8 cellular contexts compared by ENCODE assay signal in genomic region chr21:33901421-33902288, GRCh38. TPM values are rescaled to one million over a fixed set of nuclear protein-coding genes. Genes with fewer than 3 reads are reported as not detected.
DNase-seq lines count a peak whose midpoint lies in the region; FAIRE-seq and TF ChIP-seq lines count a peak whose summit lies in the region.

No MANE protein-coding gene starts in this region.

- CTCF ChIA-PET in RWPE1 (lab: Yijun Ruan, JAX), result interaction anchor here (0.6 to 1.2 kb wide), 4 partner anchors 9 to 222 kb away, joined by 3 to 4 read pairs (median 3); no protein-coding TSS in a partner anchor

- no peak overlapping the region for H4K5ac ChIP-seq in H9 (ENCODE audit: insufficient read length, low read depth, low read length)

- H3K4ac ChIP-seq in H9 (ENCODE audit: low read depth, low read length), result no peak overlapping the region

- H3K4me3 Mint-ChIP-seq in H9 (no peak overlapping the region), neural progenitor cell (no peak overlapping the region)

- H2AK5ac ChIP-seq in H9 (ENCODE audit: insufficient read length, low read length), result no peak overlapping the region

- H2BK20ac ChIP-seq in H9 (ENCODE audit: low read depth, low read length, poor library complexity, severe bottlenecking), result no peak overlapping the region

- H3K79me2 ChIP-seq in H9 (ENCODE audit: insufficient read depth, low read length), result no peaks in the 10 kb centered on the region
- no peaks in the 10 kb centered on the region for H3K79me2 ChIP-seq in neural progenitor cell (ENCODE audit: low read depth)

- H3K18ac ChIP-seq in H9 (ENCODE audit: insufficient read length, low read depth, low read length), result no peak overlapping the region

- no peaks in the 10 kb centered on the region for H3K9me3 Mint-ChIP-seq in H9
- H3K9me3 Mint-ChIP-seq in neural progenitor cell, result no peaks in the 10 kb centered on the region

- H3K4me1 Mint-ChIP-seq in H9, result peaks cover 4 to 6% of the 10 kb centered on the region in 2 experiments; a peak in 3 of 4 replicates
- peaks cover 5% of the 10 kb centered on the region for H3K4me1 Mint-ChIP-seq in neural progenitor cell

- POLR2A ChIA-PET in RWPE1 (lab: Yijun Ruan, JAX; ENCODE audit: low non-redundant PET), result no interaction called here

- H3K4me1 ChIP-seq in H9 (ENCODE audit: insufficient read depth, low read length) (no peaks in the 10 kb centered on the region), neural progenitor cell (peaks cover 6% of the 10 kb centered on the region)

- H3T11ph ChIP-seq in H9 (ENCODE audit: low read length), result no peak overlapping the region

- no peaks in the 10 kb centered on the region for H3K27me3 ChIP-seq in H9 (ENCODE audit: insufficient read depth, low read length)
- no peaks in the 10 kb centered on the region for H3K27me3 ChIP-seq in neural progenitor cell

- no peaks in the 10 kb centered on the region for H3K36me3 ChIP-seq in neural progenitor cell

- H3K9ac ChIP-seq in H9 (ENCODE audit: extremely low read depth, insufficient read length, low read length), result no peak overlapping the region
- no peak overlapping the region for H3K9ac ChIP-seq in neural progenitor cell

- no peak overlapping the region for H3K14ac ChIP-seq in H9 (ENCODE audit: insufficient read depth, low read length)

- no peak for FAIRE-seq in frontal cortex (lab: Jason Lieb, UNC)

- H2BK12ac ChIP-seq in H9 (ENCODE audit: insufficient read length, low read depth, low read length), result no peak overlapping the region

- no peaks in the 10 kb centered on the region for H3K79me1 ChIP-seq in H9 (ENCODE audit: insufficient read depth, low read depth, low read length, poor library complexity, severe bottlenecking)

- TF ChIP-seq CTCF in H9 (conservative IDR thresholded peaks at IDR 0.05) (peak; percentile 82), RWPE1 (conservative IDR thresholded peaks at IDR 0.05; ENCODE audit: low read depth) (peak; percentile 45), neural progenitor cell (IDR thresholded peaks at IDR 0.05) (peak; percentile 76)

- peaks cover 21% of the 10 kb centered on the region for H3F3A ChIP-seq in neural progenitor cell (ENCODE audit: low read depth)

- in situ Hi-C loops in Caki2 (cut with HindIII; ENCODE audit: low pct_unique_long_range_greater_than_20kb, low sequenced_read_pairs), result no loop called here

- H3K4me3 ChIP-seq in neural progenitor cell, result no peak overlapping the region

- H3K27ac ChIP-seq in H9 (ENCODE audit: insufficient read length, low read depth, low read length) (no peak overlapping the region), RWPE1 (peak overlapping the region; percentile 34; the same call in 1 of the 2 replicates), epithelial cell of prostate (no peak overlapping the region), neural progenitor cell (no peak overlapping the region)

- no CpG with 5 or more reads among the region's 13 CpGs for WGBS in H9 (ENCODE audit: extremely low coverage, insufficient read length, low lambda C conversion rate)

- H2BK15ac ChIP-seq in H9 (ENCODE audit: low read depth, low read length), result no peak overlapping the region

- H4K20me1 ChIP-seq in H9 (ENCODE audit: control insufficient read depth, insufficient read depth, insufficient read length) (no peaks in the 10 kb centered on the region), neural progenitor cell (ENCODE audit: low read depth) (peaks cover 3% of the 10 kb centered on the region)

- H3K56ac ChIP-seq in H9 (ENCODE audit: insufficient read length, low read depth, low read length), result no peak overlapping the region

- H3K4me2 ChIP-seq in H9 (ENCODE audit: insufficient read depth, insufficient read length, low read length) (no peak overlapping the region), neural progenitor cell (no peak overlapping the region)

- no peak overlapping the region for H4K91ac ChIP-seq in H9 (ENCODE audit: insufficient read length, low read depth, low read length)

- no peak overlapping the region for H2BK5ac ChIP-seq in H9 (ENCODE audit: insufficient read length, low read length)

- no peak overlapping the region for H2BK120ac ChIP-seq in H9 (ENCODE audit: low read depth, low read length, poor library complexity, severe bottlenecking)

- no peak overlapping the region for H3K23ac ChIP-seq in H9 (ENCODE audit: insufficient read length, low read depth, low read length)

- H2AFZ ChIP-seq in H9 (ENCODE audit: low read length) (no peak overlapping the region), neural progenitor cell (replicated peaks) (no peak overlapping the region)

- H3K27me3 Mint-ChIP-seq in H9 (ENCODE audit: low read depth) (no peaks in the 10 kb centered on the region), neural progenitor cell (ENCODE audit: insufficient read depth, low read depth) (peaks cover 4% of the 10 kb centered on the region)

- DNase-seq in Caki2 (ENCODE audit: low read depth) (peak; percentile 31), H9 (peak; percentile 88), RWPE1 (ENCODE audit: low spot score) (no peak), epithelial cell of prostate (ENCODE audit: low read depth, low spot score) (peak; percentile 22), neural progenitor cell (ENCODE audit: low spot score) (peak; percentile 74), mesenteric fat pad (ENCODE audit: low spot score) (no peak), frontal cortex (ENCODE audit: low spot score in 2 of 2) (no peak)
- no peak for DNase-seq in effector CD4-positive, alpha-beta T cell

- H3K27ac Mint-ChIP-seq in H9, result peak overlapping the region in 1 of 3 experiments; percentile 74; a peak in 1 of 7 replicates
- H3K27ac Mint-ChIP-seq in neural progenitor cell, result peak overlapping the region; percentile 21

- no peak overlapping the region for H4K8ac ChIP-seq in H9 (replicated peaks; ENCODE audit: insufficient read length, low read depth, low read length)

- H3K23me2 ChIP-seq in H9 (ENCODE audit: insufficient read length, low read depth, low read length, poor library complexity, severe bottlenecking), result no peaks in the 10 kb centered on the region

- H3K36me3 Mint-ChIP-seq in H9 (ENCODE audit: insufficient read depth in 1 of 3, low read depth in 3 of 3), result peaks cover 19 to 45% (median 39%) of the 10 kb centered on the region in 3 experiments; a peak in 6 of 7 replicates
- H3K36me3 Mint-ChIP-seq in neural progenitor cell, result peaks cover 24% of the 10 kb centered on the region

- H3K9me3 ChIP-seq in H9 (ENCODE audit: control insufficient read depth, low read depth, low read length) (no peaks in the 10 kb centered on the region), neural progenitor cell (ENCODE audit: low read depth) (no peaks in the 10 kb centered on the region)

RNA-seq across cellular contexts. Expression of gene ATP5PO, which starts 13.9 kb away (rescaled TPM):
- total RNA-seq in Caki2 (2014; rRNA removed; shearing (Covaris generic); ENCODE audit: low replicate concordance), result 355 and 415 TPM in 2 replicates
- 263 and 275 TPM in 2 replicates for total RNA-seq in H9 (2021)
- total RNA-seq in neural progenitor cell (ENCODE audit: low replicate concordance), result 271 and 309 TPM in 2 replicates
- total RNA-seq in mesenteric fat pad, result 171 TPM
- total RNA-seq in frontal cortex, result 183 TPM

Comparison
In these comparisons a context has a peak if more than half of its experiments do, and no peak if none do; other contexts are left out.
1. DNase-seq: peak in Caki2 (single experiment), H9 (single experiment), epithelial cell of prostate (single experiment) and neural progenitor cell (single experiment); none in RWPE1 (single experiment), effector CD4-positive, alpha-beta T cell (single experiment), mesenteric fat pad (single experiment) and frontal cortex (0 of 2).
2. Peak in every context shown above with its lines, with median percentiles within 50 percentile points of each other: CTCF ChIP-seq.